Comparison of ENCODE assay signal across 24 cellular contexts in genomic region chr1:205938682-205939081, GRCh38. TPM values are rescaled to one million over a fixed set of nuclear protein-coding genes. Genes with fewer than 3 reads are reported as not detected.
"Had no signal": no experiment of that assay in that cellular context is flagged by ENCODE, and none has a peak within 500 bp of the region (broad histone marks: within the 10 kb centered on the region; RNA-seq: fewer than 3 reads in every experiment).

No MANE protein-coding gene starts in this region.

- ATAC-seq: activated CD4-positive, CD25-positive, alpha-beta regulatory T cell treated with anti-CD3 and anti-CD28 coated beads, Interleukin-2, amount 50 U/mL, for 24 hours; activated CD8-positive, alpha-beta T cell treated with anti-CD3 and anti-CD28 coated beads for 36 hours; activated T-cell treated with anti-CD3 and anti-CD28 coated beads, Interleukin-2, amount 50 U/mL, for 72 hours had no signal

- H3K4me3 Mint-ChIP-seq: activated CD8-positive, alpha-beta T cell treated with anti-CD3 and anti-CD28 coated beads for 36 hours; activated naive CD8-positive, alpha-beta T cell treated with anti-CD3 and anti-CD28 coated beads, Interleukin-2, amount 10 ng/mL, durations not matched to agents 7 days and 5 days; activated T-cell treated with anti-CD3 and anti-CD28 coated beads, Interleukin-2, amount 50 U/mL, for 72 hours; T-helper 1 cell treated with Interleukin-12 subunit alpha and Interleukin-12 subunit beta and Interleukin-4 antibody, amounts not matched to agents 30 μg/mL and 1 μg/mL, for 36 hours had no signal

- DNase-seq: activated CD4-positive, alpha-beta T cell treated with anti-CD3 and anti-CD28 coated beads for 4 hours; activated CD8-positive, alpha-beta memory T cell treated with anti-CD3 and anti-CD28 coated beads, Interleukin-2, amount 50 U/mL, for 4 hours; activated CD8-positive, alpha-beta T cell treated with anti-CD3 and anti-CD28 coated beads for 36 hours; activated naive CD4-positive, alpha-beta T cell treated with anti-CD3 and anti-CD28 coated beads, Interleukin-2, amount 50 U/mL, for 16 hours; activated naive CD8-positive, alpha-beta T cell treated with anti-CD3 and anti-CD28 coated beads, Interleukin-2, amount 10 ng/mL, durations not matched to agents 7 days and 5 days; activated T-cell treated with anti-CD3 and anti-CD28 coated beads, Interleukin-2, amount 50 U/mL, for 72 hours; adrenal gland; anterior cingulate cortex; central memory CD4-positive, alpha-beta T cell; MM.1S; NCI-H1105; NCI-H1436; NCI-H187 treated with DMSO at 0.1 percent for 48 hours; NCI-H2081 treated with DMSO at 0.1 percent for 48 hours; NCI-H345; NCI-H510A; NCI-H526 treated with DMSO at 0.1 percent for 48 hours; PC-9; SHP77 treated with DMSO at 0.1 percent for 48 hours had no signal

- H3K27ac Mint-ChIP-seq: activated CD8-positive, alpha-beta T cell treated with anti-CD3 and anti-CD28 coated beads for 36 hours; activated naive CD8-positive, alpha-beta T cell treated with anti-CD3 and anti-CD28 coated beads, Interleukin-2, amount 10 ng/mL, durations not matched to agents 7 days and 5 days; activated T-cell treated with anti-CD3 and anti-CD28 coated beads, Interleukin-2, amount 50 U/mL, for 72 hours; T-helper 1 cell treated with Interleukin-12 subunit alpha and Interleukin-12 subunit beta and Interleukin-4 antibody, amounts not matched to agents 30 μg/mL and 1 μg/mL, for 36 hours had no signal

- H3K9me3 Mint-ChIP-seq: activated CD8-positive, alpha-beta T cell treated with anti-CD3 and anti-CD28 coated beads for 36 hours; activated naive CD8-positive, alpha-beta T cell treated with anti-CD3 and anti-CD28 coated beads, Interleukin-2, amount 10 ng/mL, durations not matched to agents 7 days and 5 days; activated T-cell treated with anti-CD3 and anti-CD28 coated beads, Interleukin-2, amount 50 U/mL, for 72 hours; T-helper 1 cell treated with Interleukin-12 subunit alpha and Interleukin-12 subunit beta and Interleukin-4 antibody, amounts not matched to agents 30 μg/mL and 1 μg/mL, for 36 hours had no signal

- H3K36me3 Mint-ChIP-seq: activated naive CD8-positive, alpha-beta T cell treated with anti-CD3 and anti-CD28 coated beads, Interleukin-2, amount 10 ng/mL, durations not matched to agents 7 days and 5 days had no signal

RNA-seq across cellular contexts. Expression of gene SLC26A9, which starts 4.6 kb away (rescaled TPM):
- total RNA-seq: activated CD8-positive, alpha-beta T cell treated with anti-CD3 and anti-CD28 coated beads for 36 hours; activated naive CD8-positive, alpha-beta T cell treated with anti-CD3 and anti-CD28 coated beads, Interleukin-2, amount 10 ng/mL, durations not matched to agents 7 days and 5 days; activated T-cell treated with anti-CD3 and anti-CD28 coated beads, Interleukin-2, amount 50 U/mL, for 72 hours; breast epithelium; chondrocyte; SK-MEL-5 had no signal
